Comparison of ENCODE assay signal across 19 cellular contexts in the genomic region with DNA sequence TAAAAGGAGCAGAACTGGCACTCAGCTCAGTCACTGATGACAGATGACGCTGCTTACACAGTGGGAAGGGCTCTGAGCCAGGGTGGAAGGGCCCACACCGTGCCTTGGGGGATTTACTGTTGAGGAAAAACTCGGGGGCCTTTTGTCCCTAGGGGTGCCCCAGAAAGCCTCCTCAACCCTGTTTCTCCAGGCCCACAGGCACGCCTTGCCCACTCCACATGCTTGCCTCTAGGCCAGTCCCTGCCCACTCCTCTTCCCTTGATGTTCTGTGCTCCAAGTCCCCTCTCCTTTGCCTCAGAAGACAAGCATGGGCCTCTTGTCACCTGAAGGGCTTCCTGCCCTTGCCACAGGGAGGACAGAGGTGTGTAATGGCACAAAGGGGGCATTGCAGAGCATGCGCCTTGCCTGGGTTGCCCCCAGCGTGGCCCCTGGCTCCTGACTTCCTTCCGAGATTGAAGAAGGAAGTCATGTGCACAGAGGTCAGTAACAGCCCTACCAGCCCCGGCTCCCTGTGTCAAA.
"Had no signal": no experiment of that assay in that cellular context is flagged by ENCODE, and none has a peak within 500 bp of the region (broad histone marks: within the 10 kb centered on the region; RNA-seq: fewer than 3 reads in every experiment).

No MANE protein-coding gene starts in this region.

- H3K4me2 ChIP-seq: hepatocyte, smooth muscle cell had no signal

- H3K4me3 Mint-ChIP-seq: naive B cell, nephron progenitor cell, type B pancreatic cell had no signal

- DNase-seq: dermis blood vessel endothelial cell; effector CD4-positive, alpha-beta T cell; foreskin melanocyte; head of caudate nucleus; left colon; left ventricle myocardium superior; mesendoderm; naive B cell; nephron progenitor cell; posterior cingulate gyrus; stimulated activated CD4-positive, alpha-beta T cell treated with anti-CD3 and anti-CD28 coated beads, Interleukin-2, amount 100 ng/mL, for 48 hours; stimulated activated naive CD4-positive, alpha-beta T cell treated with Interleukin-2 at 50 U/mL for 16 hours; uterus had no signal

- H3K36me3 ChIP-seq: right atrium auricular region, uterus had no signal

- H3K4me1 ChIP-seq: right atrium auricular region, uterus had no signal

- FAIRE-seq: colon had no signal

- H3K9me3 Mint-ChIP-seq: nephron progenitor cell had no signal

- H3K4me1 Mint-ChIP-seq: naive B cell had no signal

- H3K9me3 ChIP-seq: right atrium auricular region, uterus had no signal

- ATAC-seq: left colon, left ventricle myocardium superior had no signal

- H3K79me2 ChIP-seq: hepatocyte had no signal

- H3K27ac ChIP-seq: hepatocyte, right atrium auricular region, uterus had no signal

- H2AFZ ChIP-seq: hepatocyte had no signal

- H3K36me3 Mint-ChIP-seq: naive B cell, type B pancreatic cell had no signal

- H3K27me3 ChIP-seq: hepatocyte, right atrium auricular region, uterus had no signal

- H3K4me3 ChIP-seq: hepatocyte, lung, right atrium auricular region, smooth muscle cell, uterus had no signal

- H3K27ac Mint-ChIP-seq: naive B cell, nephron progenitor cell, type B pancreatic cell had no signal
